Comparison of ENCODE assay signal across 9 cellular contexts in the genomic region with DNA sequence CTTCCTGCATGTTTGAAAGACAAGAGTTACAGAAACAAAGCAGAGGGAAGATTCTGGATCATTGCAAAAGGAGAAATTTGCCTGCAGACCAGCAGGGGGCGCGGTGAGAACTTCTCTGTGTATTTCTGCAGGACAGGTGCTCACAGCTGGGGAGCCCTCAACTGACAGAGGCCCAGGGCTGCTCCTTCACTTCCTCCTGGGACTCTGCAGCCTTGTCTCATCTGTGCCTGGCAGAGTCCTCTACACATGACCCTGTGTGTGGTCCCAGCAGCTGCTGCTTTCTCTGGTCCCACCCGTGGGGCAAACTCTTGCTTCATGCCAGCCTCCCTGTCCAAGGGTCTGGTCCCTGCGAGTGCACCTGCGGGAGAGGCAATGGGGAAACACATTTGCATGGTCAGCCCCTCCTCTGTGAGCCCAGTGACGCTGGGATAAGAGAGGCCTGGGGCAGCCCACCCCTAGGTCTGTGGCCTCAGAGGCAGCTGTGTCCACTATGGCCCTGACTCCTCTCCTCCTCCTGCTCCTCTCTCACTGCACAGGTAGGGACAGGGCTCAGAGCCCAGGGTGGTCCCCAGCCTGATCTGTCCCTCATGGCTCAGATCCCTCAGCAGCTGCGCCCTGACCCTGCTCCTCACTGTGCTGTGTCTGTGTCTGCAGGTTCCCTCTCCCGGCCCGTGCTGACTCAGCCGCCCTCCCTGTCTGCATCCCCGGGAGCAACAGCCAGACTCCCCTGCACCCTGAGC. TPM values are rescaled to one million over a fixed set of nuclear protein-coding genes. Genes with fewer than 3 reads are reported as not detected.
DNase-seq lines count a peak whose midpoint lies in the region; ATAC-seq and TF ChIP-seq lines count a peak whose summit lies in the region.
"Had no signal": no experiment of that assay in that cellular context is flagged by ENCODE, and none has a peak within 500 bp of the region (broad histone marks: within the 10 kb centered on the region; RNA-seq: fewer than 3 reads in every experiment).

No MANE protein-coding gene starts in this region.

- peaks cover 73% of the 10 kb centered on the region for H3K4me1 ChIP-seq in Karpas-422 (ENCODE audit: low read length)

- H3K9me2 ChIP-seq in Karpas-422 (replicated peaks; ENCODE audit: insufficient read depth, low read length), result no peaks in the 10 kb centered on the region

- H3K9me3 ChIP-seq in Karpas-422 (ENCODE audit: low read length), result no peaks in the 10 kb centered on the region

- H3K4me2 ChIP-seq in Karpas-422 (ENCODE audit: low read depth, low read length, poor library complexity, severe bottlenecking), result peak overlapping the region; percentile 65

- H3K27me3 ChIP-seq in Karpas-422 (ENCODE audit: low read length), result no peaks in the 10 kb centered on the region

- no peaks in the 10 kb centered on the region for H4K20me1 ChIP-seq in Karpas-422 (ENCODE audit: insufficient read depth, low read depth, low read length)

- peak overlapping the region; percentile 50; the same call in 1 of the 2 replicates for H3K4me3 ChIP-seq in Karpas-422 (ENCODE audit: low read length)
- no peak overlapping the region for H3K4me3 ChIP-seq in coronary artery

- H3K9ac ChIP-seq in Karpas-422 (ENCODE audit: low read length), result peak overlapping the region; percentile 70

- H3K79me2 ChIP-seq in Karpas-422 (ENCODE audit: low read length), result no peaks in the 10 kb centered on the region

- H2AFZ ChIP-seq in Karpas-422 (ENCODE audit: low read length), result 0 out of 2 replicates have a peak overlapping the region, but pooled peaks have one; percentile 0

- H3K36me3 ChIP-seq in Karpas-422 (ENCODE audit: insufficient read depth, low read length), result no peaks in the 10 kb centered on the region

- DNase-seq in CD1c-positive myeloid dendritic cell (ENCODE audit: extremely low spot score) (peak; percentile 71), Karpas-422 (peak; percentile 93), T-helper 2 cell (peak in 3 of 5 experiments; percentile 16 to 70 (median 43)), pons (ENCODE audit: low spot score) (peak; percentile 18), coronary artery (ENCODE audit: low spot score) (no peak), mucosa of gallbladder (ENCODE audit: low spot score) (no peak)

- peak overlapping the region; percentile 95 for H3K27ac ChIP-seq in Karpas-422 (ENCODE audit: low read length)
- H3K27ac ChIP-seq in coronary artery, result no peak overlapping the region

- TF ChIP-seq CTCF in coronary artery (IDR thresholded peaks at IDR 0.05), result no peak

- ATAC-seq in GM18909 (IDR thresholded peaks at IDR 0.05; ENCODE audit: poor library complexity, unreplicated experiment) (peak; percentile 55), esophagus mucosa (peak; percentile 59)

RNA-seq across cellular contexts. Expression of a gene that starts 43.2 kb away (rescaled TPM):
- not detected in 2 replicates for total RNA-seq in Karpas-422 (2014; rRNA removed; shearing (Covaris generic); ENCODE audit: low replicate concordance)
- not detected for total RNA-seq in esophagus mucosa
- total RNA-seq in mucosa of gallbladder, result not detected
- total RNA-seq: temporal lobe had no signal

Comparison
In these comparisons a context has a peak if more than half of its experiments do, and no peak if none do; other contexts are left out.
1. DNase-seq: peak in CD1c-positive myeloid dendritic cell (single experiment), Karpas-422 (single experiment), T-helper 2 cell (3 of 5) and pons (single experiment); none in coronary artery (single experiment) and mucosa of gallbladder (single experiment).